In genomic region chr13:30241537-30241936, GRCh38 we compare ENCODE assay signal across 12 cellular contexts.
A peak's percentile ranks its signal among the peaks of the same experiment; 100 is the strongest.
DNase-seq lines count a peak whose midpoint lies in the region; ATAC-seq, FAIRE-seq and TF ChIP-seq lines count a peak whose summit lies in the region.
"Had no signal": no experiment of that assay in that cellular context is flagged by ENCODE, and none has a peak within 500 bp of the region (broad histone marks: within the 10 kb centered on the region; RNA-seq: fewer than 3 reads in every experiment).

No MANE protein-coding gene starts in this region.

- ATAC-seq in GM21360 (IDR thresholded peaks at IDR 0.05; ENCODE audit: unreplicated experiment) (peak; percentile 67), HG03066 (IDR thresholded peaks at IDR 0.05; ENCODE audit: low read depth, unreplicated experiment) (peak; percentile 75)

- dilution Hi-C loops in mammary epithelial cell (cut with HindIII; ENCODE audit: low sequenced_read_pairs) = no loop called here

- no peak overlapping the region for H3K4me2 ChIP-seq in mammary epithelial cell (ENCODE audit: insufficient read depth, low read depth, low read length)

- BruUV-seq in mammary epithelial cell (replicated peaks; lab: Mats Ljungman, UMichigan) = no TSS peak

- no peak overlapping the region for H3K9ac ChIP-seq in mammary epithelial cell (ENCODE audit: insufficient read depth, low read length)

- no peaks in the 10 kb centered on the region for H3K4me1 ChIP-seq in mammary epithelial cell (ENCODE audit: insufficient read depth, low read length)
- H3K4me1 ChIP-seq: breast epithelium had no signal

- in situ Hi-C loops in mammary epithelial cell (cut with MboI; ENCODE audit: low sequenced_read_pairs in 2 of 2) = no loop called here

- FAIRE-seq in GM18507 (lab: Jason Lieb, UNC) (peak; percentile 88), HTR-8/SVneo (lab: Jason Lieb, UNC) (no peak)

- H3K4me3 ChIP-seq in fibroblast of mammary gland (ENCODE audit: control insufficient read depth, low read depth, low read length) (no peak overlapping the region), mammary epithelial cell (replicated peaks in 1 of 3; ENCODE audit: insufficient read depth in 1 of 3, low read depth in 2 of 3, low read length in 3 of 3) (no peak overlapping the region)
- H3K4me3 ChIP-seq: breast epithelium had no signal

- TF ChIP-seq CTCF in fibroblast of mammary gland (conservative IDR thresholded peaks at IDR 0.05; ENCODE audit: control insufficient read depth, insufficient read depth, low read depth, low read length) (no peak), mammary epithelial cell (conservative IDR thresholded peaks at IDR 0.05 in 1 of 2, IDR thresholded peaks at IDR 0.05 in 1 of 2; ENCODE audit: extremely low read depth in 1 of 2, insufficient read depth in 1 of 2, low read depth in 1 of 2, low read length in 2 of 2) (no peak)

- no peaks in the 10 kb centered on the region for H3K36me3 ChIP-seq in mammary epithelial cell (ENCODE audit: insufficient read depth, low read length)
- H3K36me3 ChIP-seq: breast epithelium had no signal

- H3K9me3 ChIP-seq in mammary epithelial cell (replicated peaks; ENCODE audit: insufficient read depth, low read length) = no peaks in the 10 kb centered on the region
- H3K9me3 ChIP-seq: breast epithelium had no signal

- H3K79me2 ChIP-seq in mammary epithelial cell (ENCODE audit: insufficient read depth, low read length) = peaks cover 4% of the 10 kb centered on the region

- H3K27ac ChIP-seq in mammary epithelial cell (ENCODE audit: insufficient read depth, low read depth, low read length) = no peak overlapping the region
- H3K27ac ChIP-seq: breast epithelium had no signal

- intact Hi-C loops in mammary epithelial cell (cut with micrococcal nuclease) = no loop called here

- no peaks in the 10 kb centered on the region for H3K27me3 ChIP-seq in mammary epithelial cell (ENCODE audit: insufficient read depth, low read length)
- H3K27me3 ChIP-seq: breast epithelium had no signal

- DNase-seq in GM18507 (ENCODE audit: extremely low spot score, insufficient read length, low read depth) = no peak
- DNase-seq in fibroblast of mammary gland (ENCODE audit: low read depth) = peak; percentile 21
- no peak for DNase-seq in HPDE6-E6E7 (ENCODE audit: extremely low spot score)
- no peak for DNase-seq in HTR-8/SVneo (ENCODE audit: insufficient read length, low spot score)
- no peak for DNase-seq in GOT3 (lab: John Stamatoyannopoulos, UW)
- no peak for DNase-seq in mammary epithelial cell
- DNase-seq: activated CD4-positive, CD25-positive, alpha-beta regulatory T cell treated with anti-CD3 and anti-CD28 coated beads, Interleukin-2, amount 50 U/mL, for 72 hours; NCI-H526; nucleus accumbens had no signal

- no peaks in the 10 kb centered on the region for H4K20me1 ChIP-seq in mammary epithelial cell (ENCODE audit: insufficient read depth, low read length)

- CTCF ChIA-PET in mammary epithelial cell (lab: Charles Lee; ENCODE audit: low non-redundant PET) = no interaction called here

- 78% methylated on average over 2 of the region's 2 CpGs for WGBS in mammary epithelial cell (ENCODE audit: low coverage, missing lambda C conversion rate)

- no peak overlapping the region for H2AFZ ChIP-seq in mammary epithelial cell (ENCODE audit: low read depth, low read length)
